Comparison of ENCODE assay signal across 8 cellular contexts in genomic region chr7:55365103-55365679, GRCh38. TPM values are rescaled to one million over a fixed set of nuclear protein-coding genes. Genes with fewer than 3 reads are reported as not detected.
DNase-seq lines count a peak whose midpoint lies in the region; ATAC-seq and TF ChIP-seq lines count a peak whose summit lies in the region.

TSS of gene LANCL2 (plus strand) at chr7:55365337. CDS start at chr7:55366026, 689 bp downstream.

- TF ChIP-seq CTCF in WI38 (IDR thresholded peaks at IDR 0.05; ENCODE audit: low read depth, low read length) = no peak
- no peak for TF ChIP-seq CTCF in endothelial cell (IDR thresholded peaks at IDR 0.05; ENCODE audit: unreplicated experiment)

- peaks cover 4% of the 10 kb centered on the region for H3K27me3 Mint-ChIP-seq in endothelial cell (ENCODE audit: unreplicated experiment)

- peak within 1 kb of the TSS; percentile 100 for H3K9ac ChIP-seq in muscle layer of colon (ENCODE audit: low read length)

- peaks cover 15% of the 10 kb centered on the region for H3K4me1 Mint-ChIP-seq in endothelial cell (ENCODE audit: unreplicated experiment)

- peaks cover 19% of the 10 kb centered on the region for H3K4me1 ChIP-seq in muscle layer of colon (ENCODE audit: insufficient read depth, low read length)

- no peaks in the 10 kb centered on the region for H3K9me3 Mint-ChIP-seq in endothelial cell (ENCODE audit: unreplicated experiment)

- DNase-seq in NCI-H2196 (lab: John Stamatoyannopoulos, UW; ENCODE audit: unreplicated experiment) (peak; percentile 75), NCI-H2196 treated with DMSO at 0.1 percent for 48 hours (lab: John Stamatoyannopoulos, UW; ENCODE audit: unreplicated experiment) (no peak), NCI-H1048 (lab: John Stamatoyannopoulos, UW) (peak; percentile 40), endothelial cell (ENCODE audit: low spot score) (no peak)

- peak within 1 kb of the TSS; percentile 95 for H3K27ac Mint-ChIP-seq in endothelial cell (ENCODE audit: unreplicated experiment)

- peak within 1 kb of the TSS; percentile 100 for H3K4me3 ChIP-seq in WI38 (ENCODE audit: low read depth, low read length)
- H3K4me3 ChIP-seq in muscle layer of colon (ENCODE audit: low read depth in 1 of 2, low read length in 2 of 2) = peak within 1 kb of the TSS; percentile 78 to 98

- H3K27me3 ChIP-seq in muscle layer of colon (ENCODE audit: control insufficient read depth in 1 of 2, insufficient read depth in 2 of 2, low read length in 2 of 2) = no peaks in the 10 kb centered on the region

- H3K9me3 ChIP-seq in muscle layer of colon (ENCODE audit: low read length) = no peaks in the 10 kb centered on the region

- H3K27ac ChIP-seq in muscle layer of colon (ENCODE audit: low read depth, low read length) = peak within 1 kb of the TSS; percentile 85
- H3K27ac ChIP-seq in temporal lobe (ENCODE audit: low read depth, low read length) = peak within 1 kb of the TSS; percentile 83

- no peaks in the 10 kb centered on the region for H3K36me3 Mint-ChIP-seq in endothelial cell (ENCODE audit: low read depth, unreplicated experiment)

- peak; percentile 27 for ATAC-seq in HG02571 (IDR thresholded peaks at IDR 0.05; ENCODE audit: unreplicated experiment)

- H3K4me3 Mint-ChIP-seq in endothelial cell (ENCODE audit: unreplicated experiment) = peak within 1 kb of the TSS; percentile 98

- H3K36me3 ChIP-seq in muscle layer of colon (ENCODE audit: insufficient read depth, low read length) = no peaks in the 10 kb centered on the region

RNA-seq across cellular contexts. Expression of gene LANCL2, which starts in this region (rescaled TPM):
- total RNA-seq in endothelial cell (ENCODE audit: unreplicated experiment) (14.8 TPM), temporal lobe (32.7 TPM)

Comparison
In these comparisons a context has a peak if more than half of its experiments do, and no peak if none do; other contexts are left out.
1. DNase-seq: peak in NCI-H2196 (single experiment) and NCI-H1048 (single experiment); none in NCI-H2196 treated with DMSO at 0.1 percent for 48 hours (single experiment) and endothelial cell (single experiment).